9 cellular contexts compared by ENCODE assay signal in the genomic region with DNA sequence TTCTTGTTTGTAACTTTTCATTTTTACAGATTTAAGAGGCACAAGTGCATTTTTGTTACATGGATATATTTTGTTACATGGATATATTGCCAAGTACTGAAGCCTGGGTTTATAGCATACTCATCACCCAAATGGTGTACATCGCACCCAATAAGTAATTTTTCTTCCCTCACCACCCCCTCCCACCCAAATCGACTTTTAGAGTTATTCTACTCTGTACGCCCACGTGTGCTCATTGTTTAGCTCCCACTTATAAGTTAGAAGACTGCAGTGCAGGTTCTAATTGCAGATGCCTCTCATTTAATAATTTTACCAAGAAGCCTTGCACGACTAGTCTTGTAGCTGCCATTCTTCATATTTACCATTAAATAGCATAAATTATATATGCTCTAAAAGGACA. TPM values are rescaled to one million over a fixed set of nuclear protein-coding genes. Genes with fewer than 3 reads are reported as not detected.
"Had no signal": no experiment of that assay in that cellular context is flagged by ENCODE, and none has a peak within 500 bp of the region (broad histone marks: within the 10 kb centered on the region; RNA-seq: fewer than 3 reads in every experiment).

No MANE protein-coding gene starts in this region.

- H3K4me3 ChIP-seq: GM12878 had no signal

- ATAC-seq: GM12878 had no signal

- FAIRE-seq: G401.6, GM12878, GM12891, GM12892, GM18507, GM19239 had no signal

- DNase-seq: GDM1, GF-D8 had no signal

RNA-seq across cellular contexts. Expression of a gene that starts 53.6 kb away (rescaled TPM):
- total RNA-seq: G401, GM12878 had no signal
- polyA plus RNA-seq: GM12878 had no signal
